ENCODE assay signal across 20 cellular contexts in the genomic region with DNA sequence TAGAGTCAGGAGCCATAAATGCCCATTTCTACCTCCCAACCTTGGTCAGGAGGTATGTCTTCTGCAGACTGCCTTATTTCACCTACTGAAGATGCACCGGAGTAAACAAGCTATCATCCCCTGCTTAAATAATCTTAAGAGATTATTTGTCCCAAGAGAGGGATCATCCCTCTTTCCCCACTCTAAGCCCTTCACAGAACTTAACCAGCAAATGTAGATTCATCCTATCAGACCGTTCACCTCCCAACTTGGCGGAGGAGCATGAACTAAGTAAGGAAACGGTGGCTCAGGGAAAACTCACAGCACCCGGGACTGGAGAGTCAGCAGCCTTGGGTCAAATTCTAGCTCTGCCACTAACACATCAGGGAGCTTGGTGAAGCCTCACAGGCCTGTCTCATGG.
"Had no signal": no experiment of that assay in that cellular context is flagged by ENCODE, and none has a peak within 500 bp of the region (broad histone marks: within the 10 kb centered on the region; RNA-seq: fewer than 3 reads in every experiment).

No MANE protein-coding gene starts in this region.

- ATAC-seq: activated T-cell treated with anti-CD3 and anti-CD28 coated beads, Interleukin-2, amount 50 U/mL, for 4 hours; foreskin keratinocyte; left lobe of liver; sciatic nerve had no signal

- H3K4me3 Mint-ChIP-seq: activated T-cell treated with anti-CD3 and anti-CD28 coated beads, Interleukin-2, amount 50 U/mL, for 4 hours; nephron had no signal

- H3K9me3 ChIP-seq: adrenal gland, testis, upper lobe of left lung had no signal

- H3K27ac ChIP-seq: adrenal gland, foreskin keratinocyte, testis, upper lobe of left lung had no signal

- H3K27me3 ChIP-seq: adrenal gland, foreskin keratinocyte, testis, upper lobe of left lung had no signal

- H3K4me1 Mint-ChIP-seq: nephron had no signal

- H3K4me3 ChIP-seq: adrenal gland, lung, smooth muscle cell, testis, upper lobe of left lung had no signal

- H3K36me3 ChIP-seq: adrenal gland, upper lobe of left lung had no signal

- DNase-seq: activated CD4-positive, alpha-beta T cell treated with anti-CD3 and anti-CD28 coated beads for 1 hour; activated CD4-positive, alpha-beta T cell treated with anti-CD3 and anti-CD28 coated beads, Interleukin-2, amount 50 U/mL, for 48 hours; activated effector memory CD4-positive, alpha-beta T cell treated with anti-CD3 and anti-CD28 coated beads, Interleukin-2, amount 50 U/mL, for 16 hours; activated naive CD4-positive, alpha-beta T cell treated with anti-CD3 and anti-CD28 coated beads, Interleukin-2, amount 50 U/mL, for 16 hours; activated T-cell treated with anti-CD3 and anti-CD28 coated beads, Interleukin-2, amount 50 U/mL, for 4 hours; adrenal gland; dermis blood vessel endothelial cell; effector memory CD4-positive, alpha-beta T cell; foreskin keratinocyte; glutamatergic neuron; kidney; nucleus accumbens; stimulated activated CD4-positive, alpha-beta T cell treated with anti-CD3 and anti-CD28 coated beads, Interleukin-4, amount 100 ng/mL, for 1 hour; testis had no signal

- H3K4me2 ChIP-seq: smooth muscle cell had no signal

- H3K27ac Mint-ChIP-seq: nephron had no signal

- H3K9me3 Mint-ChIP-seq: activated T-cell treated with anti-CD3 and anti-CD28 coated beads, Interleukin-2, amount 50 U/mL, for 4 hours; nephron had no signal
